13 cellular contexts compared by ENCODE assay signal in genomic region chr4:147638942-147639341, GRCh38. TPM values are rescaled to one million over a fixed set of nuclear protein-coding genes. Genes with fewer than 3 reads are reported as not detected.
DNase-seq lines count a peak whose midpoint lies in the region; ATAC-seq and TF ChIP-seq lines count a peak whose summit lies in the region.
"Had no signal": no experiment of that assay in that cellular context is flagged by ENCODE, and none has a peak within 500 bp of the region (broad histone marks: within the 10 kb centered on the region; RNA-seq: fewer than 3 reads in every experiment).

No MANE protein-coding gene starts in this region.

- H3K27ac Mint-ChIP-seq in activated CD8-positive, alpha-beta T cell treated with anti-CD3 and anti-CD28 coated beads, Interleukin-2, amount 10 ng/mL, durations not matched to agents 7 days and 5 days: no peak overlapping the region
- peak overlapping the region; percentile 6 to 90 (median 40) for H3K27ac Mint-ChIP-seq in naive B cell

- no peaks in the 10 kb centered on the region for H3K27me3 Mint-ChIP-seq in activated CD8-positive, alpha-beta T cell treated with anti-CD3 and anti-CD28 coated beads, Interleukin-2, amount 10 ng/mL, durations not matched to agents 7 days and 5 days (ENCODE audit: low read depth)
- no peaks in the 10 kb centered on the region for H3K27me3 Mint-ChIP-seq in naive B cell
- H3K27me3 Mint-ChIP-seq: activated B cell treated with CpG ODN at 0.5 μM for 24 hours had no signal

- no peak overlapping the region for H3K9ac ChIP-seq in Karpas-422 (ENCODE audit: low read length)

- H3K4me3 ChIP-seq in Karpas-422 (ENCODE audit: low read length): no peak overlapping the region
- H3K4me3 ChIP-seq: K562 had no signal

- no peaks in the 10 kb centered on the region for H4K20me1 ChIP-seq in Karpas-422 (ENCODE audit: insufficient read depth, low read depth, low read length)

- H3K4me3 Mint-ChIP-seq in activated CD8-positive, alpha-beta T cell treated with anti-CD3 and anti-CD28 coated beads, Interleukin-2, amount 10 ng/mL, durations not matched to agents 7 days and 5 days: peak overlapping the region; percentile 23
- H3K4me3 Mint-ChIP-seq in naive B cell: no peak overlapping the region
- H3K4me3 Mint-ChIP-seq: activated B cell treated with CpG ODN at 0.5 μM for 24 hours, nephron progenitor cell had no signal

- H3K9me3 Mint-ChIP-seq in activated CD8-positive, alpha-beta T cell treated with anti-CD3 and anti-CD28 coated beads, Interleukin-2, amount 10 ng/mL, durations not matched to agents 7 days and 5 days (ENCODE audit: insufficient read depth): no peaks in the 10 kb centered on the region
- peaks cover 0 to 1% (median 0%) of the 10 kb centered on the region in 7 donors for H3K9me3 Mint-ChIP-seq in naive B cell
- H3K9me3 Mint-ChIP-seq: activated B cell treated with CpG ODN at 0.5 μM for 24 hours had no signal

- no peaks in the 10 kb centered on the region for H3K9me3 ChIP-seq in Karpas-422 (ENCODE audit: low read length)

- ATAC-seq in GM18861 (IDR thresholded peaks at IDR 0.05; ENCODE audit: unreplicated experiment) (peak; percentile 57), HG02623 (IDR thresholded peaks at IDR 0.05; ENCODE audit: unreplicated experiment) (peak; percentile 55), naive B cell (ENCODE audit: low read depth in 2 of 2) (no peak)
- ATAC-seq in activated CD8-positive, alpha-beta T cell treated with anti-CD3 and anti-CD28 coated beads, Interleukin-2, amount 10 ng/mL, durations not matched to agents 7 days and 5 days: peak; percentile 47
- ATAC-seq: K562 had no signal

- peaks cover 60% of the 10 kb centered on the region for H3K79me2 ChIP-seq in Karpas-422 (ENCODE audit: low read length)

- peaks cover 17% of the 10 kb centered on the region for H3K4me1 Mint-ChIP-seq in activated CD8-positive, alpha-beta T cell treated with anti-CD3 and anti-CD28 coated beads, Interleukin-2, amount 10 ng/mL, durations not matched to agents 7 days and 5 days (ENCODE audit: low read depth)
- H3K4me1 Mint-ChIP-seq in naive B cell: peaks cover 10 to 15% (median 10%) of the 10 kb centered on the region in 3 donors
- H3K4me1 Mint-ChIP-seq: nephron progenitor cell had no signal

- CTCF ChIA-PET in activated CD8-positive, alpha-beta T cell treated with anti-CD3 and anti-CD28 coated beads, Interleukin-2, amount 10 ng/mL, durations not matched to agents 7 days and 5 days (lab: Charles Lee): interaction anchor here (6.9 kb wide), 1 partner anchor 228 kb away, joined by 28 read pairs; no protein-coding TSS in a partner anchor
- CTCF ChIA-PET in RWPE1 (lab: Yijun Ruan, JAX): interaction anchor here (0.7 kb wide), 1 partner anchor 17 kb away, joined by 5 read pairs; no protein-coding TSS in a partner anchor

- H3K4me2 ChIP-seq in Karpas-422 (ENCODE audit: low read depth, low read length, poor library complexity, severe bottlenecking): no peak overlapping the region

- H3K9me2 ChIP-seq in Karpas-422 (replicated peaks; ENCODE audit: insufficient read depth, low read length): no peaks in the 10 kb centered on the region

- no peak overlapping the region for H2AFZ ChIP-seq in Karpas-422 (ENCODE audit: low read length)

- H3K36me3 ChIP-seq in Karpas-422 (ENCODE audit: insufficient read depth, low read length): peaks cover 60% of the 10 kb centered on the region

- POLR2A ChIA-PET in activated CD8-positive, alpha-beta T cell treated with anti-CD3 and anti-CD28 coated beads, Interleukin-2, amount 10 ng/mL, durations not matched to agents 7 days and 5 days (lab: Charles Lee): no interaction called here
- POLR2A ChIA-PET in RWPE1 (lab: Yijun Ruan, JAX; ENCODE audit: low non-redundant PET): no interaction called here

- H3K27ac ChIP-seq in RWPE1: no peak overlapping the region
- no peak overlapping the region for H3K27ac ChIP-seq in Karpas-422 (ENCODE audit: low read length)

- H3K27me3 ChIP-seq in Karpas-422 (ENCODE audit: low read length): no peaks in the 10 kb centered on the region

- TF ChIP-seq CTCF in RWPE1 (conservative IDR thresholded peaks at IDR 0.05; ENCODE audit: low read depth): no peak

- H3K4me1 ChIP-seq in Karpas-422 (ENCODE audit: low read length): no peaks in the 10 kb centered on the region

- no peak for DNase-seq in activated CD8-positive, alpha-beta T cell treated with anti-CD3 and anti-CD28 coated beads, Interleukin-2, amount 10 ng/mL, durations not matched to agents 7 days and 5 days
- DNase-seq in naive B cell: no peak
- DNase-seq in RWPE1 (ENCODE audit: low spot score): no peak
- DNase-seq in NCI-H187 treated with DMSO at 0.1 percent for 48 hours (lab: John Stamatoyannopoulos, UW): no peak
- DNase-seq in Karpas-422: no peak
- DNase-seq: activated B cell treated with CpG ODN at 0.5 μM for 24 hours; DMS 273 treated with DMSO at 0.1 percent for 48 hours; NCI-H2171; nephron progenitor cell; stimulated activated naive CD4-positive, alpha-beta T cell had no signal

- peaks cover 70% of the 10 kb centered on the region for H3K36me3 Mint-ChIP-seq in activated CD8-positive, alpha-beta T cell treated with anti-CD3 and anti-CD28 coated beads, Interleukin-2, amount 10 ng/mL, durations not matched to agents 7 days and 5 days (ENCODE audit: low read depth)
- peaks cover 39 to 43% of the 10 kb centered on the region in 2 donors for H3K36me3 Mint-ChIP-seq in naive B cell

RNA-seq across cellular contexts. Expression of gene TMEM184C, which starts 21.7 kb away (rescaled TPM):
- total RNA-seq in activated CD8-positive, alpha-beta T cell treated with anti-CD3 and anti-CD28 coated beads, Interleukin-2, amount 10 ng/mL, durations not matched to agents 7 days and 5 days: 10 to 100 TPM; 18.5 to 20.6 TPM
- 10 to 100 TPM in 5 of 6 donors, 1 to 10 TPM in 1; 3.0 to 29.7 (median 18.4) TPM for polyA plus RNA-seq in naive B cell (ENCODE audit: low read depth in 6 of 6)
- total RNA-seq in Karpas-422 (2014; rRNA removed; shearing (Covaris generic); ENCODE audit: low replicate concordance): 34.1 and 47.0 TPM in 2 replicates

RNA-seq across cellular contexts. Expression of gene PRMT9, which starts 45.0 kb away (rescaled TPM):
- total RNA-seq in activated CD8-positive, alpha-beta T cell treated with anti-CD3 and anti-CD28 coated beads, Interleukin-2, amount 10 ng/mL, durations not matched to agents 7 days and 5 days: 10 to 100 TPM; 12.5 to 13.4 TPM
- polyA plus RNA-seq in naive B cell (ENCODE audit: low read depth in 6 of 6): 1 to 10 TPM in 5 of 6 donors, under 1 TPM in 1; 0.55 to 5.7 (median 4.8) TPM
- 13.7 and 21.7 TPM in 2 replicates for total RNA-seq in Karpas-422 (2014; rRNA removed; shearing (Covaris generic); ENCODE audit: low replicate concordance)

Comparison
In these comparisons a context has a peak if more than half of its experiments do, and no peak if none do; other contexts are left out.
1. ATAC-seq: peak in GM18861 (single experiment), HG02623 (single experiment) and activated CD8-positive, alpha-beta T cell treated with anti-CD3 and anti-CD28 coated beads, Interleukin-2, amount 10 ng/mL, durations not matched to agents 7 days and 5 days (single experiment); none in naive B cell (0 of 2).